8 cellular contexts compared by ENCODE assay signal in the genomic region with DNA sequence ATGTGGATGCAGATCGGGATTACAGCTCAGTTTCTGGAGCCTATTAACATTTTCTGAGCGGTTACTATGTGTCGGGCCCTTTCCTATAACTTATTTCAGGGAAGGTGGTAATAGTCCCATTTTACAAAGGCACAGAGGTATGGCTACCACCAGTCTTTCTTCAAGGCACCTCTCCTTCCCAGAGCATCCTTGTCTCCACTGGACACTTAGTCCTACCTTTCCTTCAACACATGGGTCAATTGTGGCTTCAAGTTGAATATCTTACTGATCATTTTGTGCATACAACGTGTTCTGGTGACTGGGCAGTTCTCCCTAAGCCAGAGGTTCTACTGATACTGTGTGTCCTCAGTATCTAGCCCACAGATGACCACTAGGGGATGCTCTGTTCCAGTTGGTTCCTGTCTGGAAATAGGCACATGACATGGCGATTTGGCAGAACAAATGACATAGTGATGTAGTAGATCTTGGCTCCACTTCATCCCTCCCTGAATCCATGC.
DNase-seq lines count a peak whose midpoint lies in the region; ATAC-seq and TF ChIP-seq lines count a peak whose summit lies in the region.

No MANE protein-coding gene starts in this region.

- TF ChIP-seq CTCF in LNCaP clone FGC (IDR thresholded peaks at IDR 0.05; ENCODE audit: control insufficient read depth, extremely low read depth, insufficient read depth) (peak; percentile 94), adrenal gland (IDR thresholded peaks at IDR 0.05) (peak; percentile 68 to 96 (median 88)), hepatocyte (IDR thresholded peaks at IDR 0.05; ENCODE audit: poor library complexity) (peak; percentile 64)

- H3K9me3 ChIP-seq in adrenal gland (replicated peaks in 1 of 3) (no peaks in the 10 kb centered on the region), hepatocyte (ENCODE audit: low read depth) (no peaks in the 10 kb centered on the region)

- no peaks in the 10 kb centered on the region for H3K79me2 ChIP-seq in hepatocyte

- intact Hi-C loops in adrenal gland (cut with DNase I): loop anchor here in 1 of 2 donors (5.0 to 10.0 kb wide), 2 partner anchors 165 to 287 kb away; no protein-coding TSS in a partner anchor

- no peaks in the 10 kb centered on the region for H3K4me1 ChIP-seq in adrenal gland (replicated peaks in 1 of 2)
- no peaks in the 10 kb centered on the region for H3K4me1 ChIP-seq in hepatocyte (ENCODE audit: insufficient read depth)

- H3K27ac ChIP-seq in adrenal gland: peak overlapping the region in 1 of 5 donors; percentile 30
- no peak overlapping the region for H3K27ac ChIP-seq in hepatocyte

- no peak for TF ChIP-seq POLR2A in adrenal gland (IDR thresholded peaks at IDR 0.05)

- H3K27me3 ChIP-seq in adrenal gland (no peaks in the 10 kb centered on the region), hepatocyte (no peaks in the 10 kb centered on the region)

- no peaks in the 10 kb centered on the region for H4K20me1 ChIP-seq in hepatocyte (ENCODE audit: insufficient read depth, poor library complexity, severe bottlenecking)

- ATAC-seq in GM21619 (IDR thresholded peaks at IDR 0.05; ENCODE audit: unreplicated experiment) (peak; percentile 77), SK-N-SH treated with all-trans-retinoic acid at 6 μM for 48 hours (peak; percentile 93), HG03139 (IDR thresholded peaks at IDR 0.05; ENCODE audit: unreplicated experiment) (no peak)

- DNase-seq in DMS153 (lab: John Stamatoyannopoulos, UW) (peak; percentile 13), LNCaP clone FGC (ENCODE audit: low read depth) (peak; percentile 84), adrenal gland (peak; percentile 62 to 91 (median 84)), hepatocyte (ENCODE audit: low spot score) (peak; percentile 86)
- DNase-seq in stimulated activated CD4-positive, alpha-beta T cell treated with anti-CD3 and anti-CD28 coated beads, Interleukin-12 subunit alpha, Interleukin-12 subunit beta, amount 100 ng/mL, for 48 hours (ENCODE audit: low read depth in 2 of 3, low spot score in 1 of 3): peak; percentile 22 to 56 (median 52)

- WGBS in adrenal gland, 4 donors: 22 to 40% (median 33%) methylated on average over 5 of the region's 5 CpGs
- WGBS in hepatocyte (ENCODE audit: low lambda C conversion rate, missing lambda C conversion rate): 46% methylated on average over 5 of the region's 5 CpGs

- H3K4me3 ChIP-seq in LNCaP clone FGC (ENCODE audit: low read depth, low read length) (no peak overlapping the region), adrenal gland (no peak overlapping the region), hepatocyte (no peak overlapping the region)

- H3K36me3 ChIP-seq in adrenal gland (replicated peaks in 1 of 2): no peaks in the 10 kb centered on the region
- H3K36me3 ChIP-seq in hepatocyte (replicated peaks; ENCODE audit: insufficient read depth, low read depth): no peaks in the 10 kb centered on the region

- no peak overlapping the region for H3K4me2 ChIP-seq in hepatocyte

- H2AFZ ChIP-seq in hepatocyte: no peak overlapping the region

- no peaks in the 10 kb centered on the region for H3K9me2 ChIP-seq in hepatocyte (replicated peaks; ENCODE audit: insufficient read depth)

TF ChIP-seq in SK-N-SH treated with all-trans-retinoic acid at 6 μM for 48 hours, 23 proteins besides CTCF, POLR2A, EP300 and RAD21:
- TF ChIP-seq ZC3H10 (CRISPR knock-in tag; IDR thresholded peaks at IDR 0.05) (no peak), RARB (CRISPR knock-in tag; IDR thresholded peaks at IDR 0.05) (no peak), GLIS3 (CRISPR knock-in tag; IDR thresholded peaks at IDR 0.05) (no peak), ZNF70 (CRISPR knock-in tag; IDR thresholded peaks at IDR 0.05) (no peak), TOX (CRISPR knock-in tag; IDR thresholded peaks at IDR 0.05; ENCODE audit: borderline replicate concordance) (no peak)
- TF ChIP-seq, protein P1, sequence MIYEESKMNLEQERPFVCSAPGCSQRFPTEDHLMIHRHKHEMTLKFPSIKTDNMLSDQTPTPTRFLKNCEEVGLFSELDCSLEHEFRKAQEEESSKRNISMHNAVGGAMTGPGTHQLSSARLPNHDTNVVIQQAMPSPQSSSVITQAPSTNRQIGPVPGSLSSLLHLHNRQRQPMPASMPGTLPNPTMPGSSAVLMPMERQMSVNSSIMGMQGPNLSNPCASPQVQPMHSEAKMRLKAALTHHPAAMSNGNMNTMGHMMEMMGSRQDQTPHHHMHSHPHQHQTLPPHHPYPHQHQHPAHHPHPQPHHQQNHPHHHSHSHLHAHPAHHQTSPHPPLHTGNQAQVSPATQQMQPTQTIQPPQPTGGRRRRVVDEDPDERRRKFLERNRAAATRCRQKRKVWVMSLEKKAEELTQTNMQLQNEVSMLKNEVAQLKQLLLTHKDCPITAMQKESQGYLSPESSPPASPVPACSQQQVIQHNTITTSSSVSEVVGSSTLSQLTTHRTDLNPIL (CRISPR knock-in tag; IDR thresholded peaks at IDR 0.05; ENCODE audit: low read depth): no peak

Comparison
In these comparisons a context has a peak if more than half of its experiments do, and no peak if none do; other contexts are left out.
1. DNase-seq: peak in every context shown above with its lines; median percentile 86 in hepatocyte; 84 in LNCaP clone FGC; 84 in adrenal gland; 52 in stimulated activated CD4-positive, alpha-beta T cell treated with anti-CD3 and anti-CD28 coated beads, Interleukin-12 subunit alpha, Interleukin-12 subunit beta, amount 100 ng/mL, for 48 hours; 13 in DMS153.